ENCODE assay signal across 1 cellular context in the genomic region with DNA sequence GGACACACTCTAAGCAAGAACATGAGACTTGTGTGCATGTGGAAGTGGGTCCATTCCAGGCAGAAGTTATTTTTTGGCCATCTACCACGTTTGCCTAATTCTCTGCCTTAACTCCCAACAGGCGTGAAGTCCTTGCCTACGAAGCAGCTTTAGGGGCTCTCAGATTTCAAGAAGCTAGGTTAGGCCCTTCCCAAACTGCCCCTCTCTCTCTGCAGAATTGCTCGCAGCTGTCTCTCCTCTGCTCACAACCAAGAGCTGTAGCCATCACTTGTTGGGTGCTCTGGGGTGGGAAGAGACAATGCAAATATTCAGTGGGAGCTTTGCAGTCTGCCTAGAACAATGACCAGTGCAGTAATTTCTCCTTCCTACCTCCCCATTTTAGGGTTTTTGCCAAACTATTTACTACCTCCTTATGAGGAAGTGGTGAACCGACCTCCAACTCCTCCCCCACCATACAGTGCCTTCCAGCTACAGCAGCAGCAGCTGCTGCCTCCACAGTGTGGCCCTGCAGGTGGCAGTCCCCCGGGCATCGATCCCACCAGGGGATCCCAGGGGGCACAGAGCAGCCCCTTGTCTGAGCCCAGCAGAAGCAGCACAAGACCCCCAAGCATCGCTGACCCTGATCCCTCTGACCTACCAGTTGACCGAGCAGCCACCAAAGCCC.
TF ChIP-seq lines count a peak whose summit lies in the region.

No MANE protein-coding gene starts in this region.

TF ChIP-seq in WTC11, 78 proteins besides CTCF, POLR2A, EP300 and RAD21 (continued from another document):
- TF ChIP-seq, protein P1, sequence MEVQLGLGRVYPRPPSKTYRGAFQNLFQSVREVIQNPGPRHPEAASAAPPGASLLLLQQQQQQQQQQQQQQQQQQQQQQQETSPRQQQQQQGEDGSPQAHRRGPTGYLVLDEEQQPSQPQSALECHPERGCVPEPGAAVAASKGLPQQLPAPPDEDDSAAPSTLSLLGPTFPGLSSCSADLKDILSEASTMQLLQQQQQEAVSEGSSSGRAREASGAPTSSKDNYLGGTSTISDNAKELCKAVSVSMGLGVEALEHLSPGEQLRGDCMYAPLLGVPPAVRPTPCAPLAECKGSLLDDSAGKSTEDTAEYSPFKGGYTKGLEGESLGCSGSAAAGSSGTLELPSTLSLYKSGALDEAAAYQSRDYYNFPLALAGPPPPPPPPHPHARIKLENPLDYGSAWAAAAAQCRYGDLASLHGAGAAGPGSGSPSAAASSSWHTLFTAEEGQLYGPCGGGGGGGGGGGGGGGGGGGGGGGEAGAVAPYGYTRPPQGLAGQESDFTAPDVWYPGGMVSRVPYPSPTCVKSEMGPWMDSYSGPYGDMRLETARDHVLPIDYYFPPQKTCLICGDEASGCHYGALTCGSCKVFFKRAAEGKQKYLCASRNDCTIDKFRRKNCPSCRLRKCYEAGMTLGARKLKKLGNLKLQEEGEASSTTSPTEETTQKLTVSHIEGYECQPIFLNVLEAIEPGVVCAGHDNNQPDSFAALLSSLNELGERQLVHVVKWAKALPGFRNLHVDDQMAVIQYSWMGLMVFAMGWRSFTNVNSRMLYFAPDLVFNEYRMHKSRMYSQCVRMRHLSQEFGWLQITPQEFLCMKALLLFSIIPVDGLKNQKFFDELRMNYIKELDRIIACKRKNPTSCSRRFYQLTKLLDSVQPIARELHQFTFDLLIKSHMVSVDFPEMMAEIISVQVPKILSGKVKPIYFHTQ (CRISPR knock-in tag; IDR thresholded peaks at IDR 0.05), result no peak
- TF ChIP-seq FOXP1 (CRISPR knock-in tag; IDR thresholded peaks at IDR 0.05; ENCODE audit: borderline replicate concordance) (no peak), SOX15 (CRISPR knock-in tag; IDR thresholded peaks at IDR 0.05) (no peak), ZNF232 (CRISPR knock-in tag; IDR thresholded peaks at IDR 0.05) (no peak), RELA (CRISPR knock-in tag; IDR thresholded peaks at IDR 0.05; ENCODE audit: borderline replicate concordance) (no peak), TEAD4 (CRISPR knock-in tag; IDR thresholded peaks at IDR 0.05) (no peak), ZNF671 (CRISPR knock-in tag; IDR thresholded peaks at IDR 0.05) (no peak), NR3C1 (CRISPR knock-in tag; conservative IDR thresholded peaks at IDR 0.05; ENCODE audit: low read depth) (no peak), ZNF121 (CRISPR knock-in tag; IDR thresholded peaks at IDR 0.05) (no peak), JAZF1 (CRISPR knock-in tag; IDR thresholded peaks at IDR 0.05) (no peak), ZNF423 (CRISPR knock-in tag; IDR thresholded peaks at IDR 0.05) (no peak), ETV6 (CRISPR knock-in tag; IDR thresholded peaks at IDR 0.05) (no peak)
- TF ChIP-seq, protein P2, sequence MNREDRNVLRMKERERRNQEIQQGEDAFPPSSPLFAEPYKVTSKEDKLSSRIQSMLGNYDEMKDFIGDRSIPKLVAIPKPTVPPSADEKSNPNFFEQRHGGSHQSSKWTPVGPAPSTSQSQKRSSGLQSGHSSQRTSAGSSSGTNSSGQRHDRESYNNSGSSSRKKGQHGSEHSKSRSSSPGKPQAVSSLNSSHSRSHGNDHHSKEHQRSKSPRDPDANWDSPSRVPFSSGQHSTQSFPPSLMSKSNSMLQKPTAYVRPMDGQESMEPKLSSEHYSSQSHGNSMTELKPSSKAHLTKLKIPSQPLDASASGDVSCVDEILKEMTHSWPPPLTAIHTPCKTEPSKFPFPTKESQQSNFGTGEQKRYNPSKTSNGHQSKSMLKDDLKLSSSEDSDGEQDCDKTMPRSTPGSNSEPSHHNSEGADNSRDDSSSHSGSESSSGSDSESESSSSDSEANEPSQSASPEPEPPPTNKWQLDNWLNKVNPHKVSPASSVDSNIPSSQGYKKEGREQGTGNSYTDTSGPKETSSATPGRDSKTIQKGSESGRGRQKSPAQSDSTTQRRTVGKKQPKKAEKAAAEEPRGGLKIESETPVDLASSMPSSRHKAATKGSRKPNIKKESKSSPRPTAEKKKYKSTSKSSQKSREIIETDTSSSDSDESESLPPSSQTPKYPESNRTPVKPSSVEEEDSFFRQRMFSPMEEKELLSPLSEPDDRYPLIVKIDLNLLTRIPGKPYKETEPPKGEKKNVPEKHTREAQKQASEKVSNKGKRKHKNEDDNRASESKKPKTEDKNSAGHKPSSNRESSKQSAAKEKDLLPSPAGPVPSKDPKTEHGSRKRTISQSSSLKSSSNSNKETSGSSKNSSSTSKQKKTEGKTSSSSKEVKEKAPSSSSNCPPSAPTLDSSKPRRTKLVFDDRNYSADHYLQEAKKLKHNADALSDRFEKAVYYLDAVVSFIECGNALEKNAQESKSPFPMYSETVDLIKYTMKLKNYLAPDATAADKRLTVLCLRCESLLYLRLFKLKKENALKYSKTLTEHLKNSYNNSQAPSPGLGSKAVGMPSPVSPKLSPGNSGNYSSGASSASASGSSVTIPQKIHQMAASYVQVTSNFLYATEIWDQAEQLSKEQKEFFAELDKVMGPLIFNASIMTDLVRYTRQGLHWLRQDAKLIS (CRISPR knock-in tag; IDR thresholded peaks at IDR 0.05; ENCODE audit: borderline replicate concordance), result no peak
